ENCODE assay signal across 36 cellular contexts in the genomic region with DNA sequence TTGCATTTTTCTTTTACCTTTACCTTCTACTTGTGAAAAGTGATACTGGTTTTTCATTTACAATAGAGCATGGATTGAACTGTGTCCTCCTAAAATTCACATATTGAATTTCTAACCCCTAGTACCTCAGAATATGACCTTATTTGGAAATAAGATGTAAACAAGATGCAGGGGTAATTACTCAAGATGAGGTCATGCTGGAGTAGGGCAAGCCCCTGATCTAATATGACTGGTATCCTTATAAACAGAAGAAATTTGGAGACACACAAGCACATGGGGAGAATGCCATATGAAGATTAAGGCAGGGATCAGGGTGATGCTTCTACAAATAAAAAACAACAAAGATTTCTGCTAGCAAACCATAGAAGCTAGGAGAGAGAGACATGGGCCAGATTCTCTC. TPM values are rescaled to one million over a fixed set of nuclear protein-coding genes. Genes with fewer than 3 reads are reported as not detected.
"Had no signal": no experiment of that assay in that cellular context is flagged by ENCODE, and none has a peak within 500 bp of the region (broad histone marks: within the 10 kb centered on the region; RNA-seq: fewer than 3 reads in every experiment).

No MANE protein-coding gene starts in this region.

- H3K9me3 ChIP-seq: gastrocnemius medialis, heart left ventricle, left lung, mucosa of descending colon, neutrophil, pancreas, spleen, suprapubic skin, thyroid gland had no signal

- H3K4me3 Mint-ChIP-seq: endodermal cell; mesothelial cell of epicardium; naive B cell; natural killer cell treated with Interleukin-12 subunit alpha and Interleukin-12 subunit beta and Interleukin-15 and Interleukin-18, amount 100 ng/mL, for 72 hours; neural crest cell; stimulated activated memory B cell treated with anti-CD40 and anti-IgM and Interleukin-4, amounts not matched to agents 10 μg/mL and 1 μg/mL and 100 μg/mL, for 72 hours had no signal

- H3K4me2 ChIP-seq: hepatocyte had no signal

- H3K4me3 ChIP-seq: dorsolateral prefrontal cortex, gastrocnemius medialis, heart left ventricle, hepatocyte, left lung, mucosa of descending colon, pancreas, spleen, suprapubic skin, thyroid gland had no signal

- H3K27me3 Mint-ChIP-seq: stimulated activated memory B cell treated with anti-CD40 and anti-IgM and Interleukin-4, amounts not matched to agents 10 μg/mL and 1 μg/mL and 100 μg/mL, for 72 hours had no signal

- DNase-seq: caudate nucleus; cerebellar nuclear complex; dorsolateral prefrontal cortex; effector CD4-positive, alpha-beta T cell; endodermal cell; foreskin fibroblast; gastrocnemius medialis; heart left ventricle; left cardiac atrium; left lung; mesenchymal stem cell; mucosa of descending colon; naive B cell; pancreas; spleen; stimulated activated CD4-positive, alpha-beta T cell treated with anti-CD3 and anti-CD28 coated beads, Interleukin-4, amount 100 ng/mL, for 4 hours; stimulated activated naive CD8-positive, alpha-beta T cell treated with anti-CD3 and anti-CD28 coated beads, Interleukin-15, Interleukin-2, amounts not matched to agents 100 U/mL and 50 U/mL, for 24 hours; thyroid gland; trophoblast cell had no signal

- H2AFZ ChIP-seq: hepatocyte had no signal

- H3K36me3 Mint-ChIP-seq: mesothelial cell of epicardium; naive B cell; natural killer cell treated with Interleukin-12 subunit alpha and Interleukin-12 subunit beta and Interleukin-15 and Interleukin-18, amount 100 ng/mL, for 72 hours; stimulated activated memory B cell treated with anti-CD40 and anti-IgM and Interleukin-4, amounts not matched to agents 10 μg/mL and 1 μg/mL and 100 μg/mL, for 72 hours had no signal

- H3K4me1 ChIP-seq: gastrocnemius medialis, heart left ventricle, left lung, pancreas, spleen, suprapubic skin, thyroid gland had no signal

- H3K36me3 ChIP-seq: gastrocnemius medialis, heart left ventricle, left lung, neutrophil, pancreas, spleen, suprapubic skin, thyroid gland had no signal

- H3K27me3 ChIP-seq: gastrocnemius medialis, hepatocyte, left lung, pancreas, suprapubic skin, thyroid gland had no signal

- H3K27ac Mint-ChIP-seq: endodermal cell; mesothelial cell of epicardium; naive B cell; natural killer cell treated with Interleukin-12 subunit alpha and Interleukin-12 subunit beta and Interleukin-15 and Interleukin-18, amount 100 ng/mL, for 72 hours; stimulated activated memory B cell treated with anti-CD40 and anti-IgM and Interleukin-4, amounts not matched to agents 10 μg/mL and 1 μg/mL and 100 μg/mL, for 72 hours had no signal

- H3K4me1 Mint-ChIP-seq: endodermal cell; mesothelial cell of epicardium; naive B cell; neural crest cell; stimulated activated memory B cell treated with anti-CD40 and anti-IgM and Interleukin-4, amounts not matched to agents 10 μg/mL and 1 μg/mL and 100 μg/mL, for 72 hours had no signal

- H3K27ac ChIP-seq: dorsolateral prefrontal cortex, epithelial cell of prostate, gastrocnemius medialis, heart left ventricle, hepatocyte, left lung, neutrophil, pancreas, spleen, suprapubic skin, thyroid gland had no signal

- H3K9me3 Mint-ChIP-seq: endodermal cell; mesothelial cell of epicardium; naive B cell; natural killer cell treated with Interleukin-12 subunit alpha and Interleukin-12 subunit beta and Interleukin-15 and Interleukin-18, amount 100 ng/mL, for 72 hours; neural crest cell; stimulated activated memory B cell treated with anti-CD40 and anti-IgM and Interleukin-4, amounts not matched to agents 10 μg/mL and 1 μg/mL and 100 μg/mL, for 72 hours had no signal

- H3K79me2 ChIP-seq: hepatocyte had no signal

- ATAC-seq: esophagus mucosa; gastrocnemius medialis; heart left ventricle; left cardiac atrium; left lung; mucosa of descending colon; natural killer cell treated with Interleukin-12 subunit alpha and Interleukin-12 subunit beta and Interleukin-15 and Interleukin-18, amount 100 ng/mL, for 72 hours; pancreas; sciatic nerve; stimulated activated memory B cell treated with anti-CD40 and anti-IgM and Interleukin-4, amounts not matched to agents 10 μg/mL and 1 μg/mL and 100 μg/mL, for 72 hours; stimulated activated naive CD8-positive, alpha-beta T cell treated with anti-CD3 and anti-CD28 coated beads, Interleukin-15, Interleukin-2, amounts not matched to agents 100 U/mL and 50 U/mL, for 24 hours had no signal

RNA-seq across cellular contexts. Expression of gene MYH13, which starts 12.2 kb away (rescaled TPM):
- total RNA-seq: endodermal cell; fibroblast of lung; gastrocnemius medialis; heart left ventricle; kidney epithelial cell; left cardiac atrium; left lung; lower leg skin; lung microvascular endothelial cell; natural killer cell treated with Interleukin-12 subunit alpha and Interleukin-12 subunit beta and Interleukin-15 and Interleukin-18, amount 100 ng/mL, for 72 hours; neural crest cell; omental fat pad; pancreas; posterior vena cava; sciatic nerve; suprapubic skin; thyroid gland; ureter had no signal
- polyA plus RNA-seq: fibroblast of lung, hepatocyte, pancreas had no signal
